1 cellular context compared by ENCODE assay signal in the genomic region with DNA sequence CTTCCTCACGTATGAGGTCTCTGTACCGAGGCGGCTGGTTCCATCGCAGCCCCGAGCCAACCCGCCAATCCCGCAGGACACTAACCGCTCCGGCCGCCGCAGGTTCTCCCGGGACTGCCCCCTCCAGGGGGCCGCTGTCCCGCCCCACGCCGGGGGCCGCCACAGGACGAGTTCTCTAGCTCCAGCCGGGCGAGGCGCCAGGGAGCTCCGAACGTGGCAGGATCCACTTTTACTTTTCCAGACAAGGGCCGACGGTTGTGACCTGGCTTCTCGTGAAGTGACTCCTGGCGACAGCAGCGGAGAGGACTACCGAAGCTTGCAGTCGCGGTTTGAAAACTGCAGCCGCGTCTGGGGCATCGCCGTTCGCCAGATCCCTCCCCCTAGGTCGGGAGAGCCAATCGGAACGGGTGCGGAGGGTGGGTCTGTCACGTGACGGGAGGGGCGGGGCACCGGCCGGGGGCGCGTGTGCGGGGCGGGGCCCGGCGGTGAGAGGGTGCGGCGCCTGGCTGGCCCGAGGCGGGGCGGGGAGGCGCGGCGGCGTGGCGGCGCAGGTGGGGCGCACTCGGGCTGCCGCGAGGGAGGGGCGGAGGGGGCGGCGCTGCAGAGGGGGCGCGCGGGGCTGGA.
TF ChIP-seq lines count a peak whose summit lies in the region.

A gene (minus strand): TSS at position 331 of the 624 bp plus-strand sequence. CDS start 8,195 bp downstream, outside the sequence.

TF ChIP-seq in HepG2, 621 proteins besides CTCF, POLR2A, EP300 and RAD21 (continued from another document and continues in another):
- TF ChIP-seq, protein P1, sequence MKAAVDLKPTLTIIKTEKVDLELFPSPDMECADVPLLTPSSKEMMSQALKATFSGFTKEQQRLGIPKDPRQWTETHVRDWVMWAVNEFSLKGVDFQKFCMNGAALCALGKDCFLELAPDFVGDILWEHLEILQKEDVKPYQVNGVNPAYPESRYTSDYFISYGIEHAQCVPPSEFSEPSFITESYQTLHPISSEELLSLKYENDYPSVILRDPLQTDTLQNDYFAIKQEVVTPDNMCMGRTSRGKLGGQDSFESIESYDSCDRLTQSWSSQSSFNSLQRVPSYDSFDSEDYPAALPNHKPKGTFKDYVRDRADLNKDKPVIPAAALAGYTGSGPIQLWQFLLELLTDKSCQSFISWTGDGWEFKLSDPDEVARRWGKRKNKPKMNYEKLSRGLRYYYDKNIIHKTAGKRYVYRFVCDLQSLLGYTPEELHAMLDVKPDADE (CRISPR knock-in tag; IDR thresholded peaks at IDR 0.05), result no peak
- TF ChIP-seq, protein P2, sequence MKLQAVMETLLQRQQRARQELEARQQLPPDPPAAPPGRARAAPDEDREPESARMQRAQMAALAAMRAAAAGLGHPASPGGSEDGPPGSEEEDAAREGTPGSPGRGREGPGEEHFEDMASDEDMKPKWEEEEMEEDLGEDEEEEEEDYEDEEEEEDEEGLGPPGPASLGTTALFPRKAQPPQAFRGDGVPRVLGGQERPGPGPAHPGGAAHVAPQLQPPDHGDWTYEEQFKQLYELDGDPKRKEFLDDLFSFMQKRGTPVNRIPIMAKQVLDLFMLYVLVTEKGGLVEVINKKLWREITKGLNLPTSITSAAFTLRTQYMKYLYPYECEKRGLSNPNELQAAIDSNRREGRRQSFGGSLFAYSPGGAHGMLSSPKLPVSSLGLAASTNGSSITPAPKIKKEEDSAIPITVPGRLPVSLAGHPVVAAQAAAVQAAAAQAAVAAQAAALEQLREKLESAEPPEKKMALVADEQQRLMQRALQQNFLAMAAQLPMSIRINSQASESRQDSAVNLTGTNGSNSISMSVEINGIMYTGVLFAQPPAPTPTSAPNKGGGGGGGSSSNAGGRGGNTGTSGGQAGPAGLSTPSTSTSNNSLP (IDR thresholded peaks at IDR 0.05; ENCODE audit: low read depth, low read length), result no peak
- TF ChIP-seq ZNF232 (CRISPR knock-in tag; IDR thresholded peaks at IDR 0.05; ENCODE audit: borderline replicate concordance) (no peak), HDAC1 (CRISPR knock-in tag; IDR thresholded peaks at IDR 0.05) (peak; percentile 68; the same call in 1 of the 2 replicates), SP4 (CRISPR knock-in tag; IDR thresholded peaks at IDR 0.05) (peak; percentile 42; the same call in 1 of the 2 replicates), REXO4 (CRISPR knock-in tag; IDR thresholded peaks at IDR 0.05; ENCODE audit: borderline replicate concordance) (no peak), NR3C1 (CRISPR knock-in tag; IDR thresholded peaks at IDR 0.05) (no peak), TCF7L2 (IDR thresholded peaks at IDR 0.05; ENCODE audit: low read depth, low read length) (no peak), PAWR (CRISPR knock-in tag; IDR thresholded peaks at IDR 0.05; ENCODE audit: borderline replicate concordance) (no peak), ZNF235 (CRISPR knock-in tag; IDR thresholded peaks at IDR 0.05; ENCODE audit: borderline replicate concordance) (no peak), TOE1 (CRISPR knock-in tag; IDR thresholded peaks at IDR 0.05) (no peak), HOXA5 (CRISPR knock-in tag; IDR thresholded peaks at IDR 0.05) (peak; percentile 84), AGO2 (optimal IDR thresholded peaks at IDR 0.05; ENCODE audit: low read depth, low read length) (no peak), GTF2F1 (IDR thresholded peaks at IDR 0.05; ENCODE audit: low read length) (no peak), MED13 (CRISPR knock-in tag; IDR thresholded peaks at IDR 0.05) (no peak; the same call in 1 of the 2 replicates), NFKB2 (CRISPR knock-in tag; IDR thresholded peaks at IDR 0.05; ENCODE audit: borderline replicate concordance) (peak; percentile 68; the same call in 1 of the 2 replicates), SMAD1 (CRISPR knock-in tag; IDR thresholded peaks at IDR 0.05; ENCODE audit: borderline replicate concordance, low read depth) (no peak), SOX13 (IDR thresholded peaks at IDR 0.05) (no peak), SOX13 (CRISPR knock-in tag; conservative IDR thresholded peaks at IDR 0.05 in 1 of 2, IDR thresholded peaks at IDR 0.05 in 1 of 2) (peak in 1 of 2 experiments; percentile 33; a peak in 1 of 4 replicates), CHD2 (IDR thresholded peaks at IDR 0.05; ENCODE audit: low read depth, low read length) (no peak), ZNF615 (CRISPR knock-in tag; IDR thresholded peaks at IDR 0.05; ENCODE audit: borderline replicate concordance) (no peak), POLR2AphosphoS5 (IDR thresholded peaks at IDR 0.05; ENCODE audit: low read depth, low read length) (peak; percentile 79), DR1 (CRISPR knock-in tag; IDR thresholded peaks at IDR 0.05) (no peak), NR2F6 (IDR thresholded peaks at IDR 0.05) (no peak), NR2F6 (CRISPR knock-in tag; IDR thresholded peaks at IDR 0.05) (no peak), ZZZ3 (CRISPR knock-in tag; IDR thresholded peaks at IDR 0.05; ENCODE audit: borderline replicate concordance) (no peak), CHCHD3 (CRISPR knock-in tag; IDR thresholded peaks at IDR 0.05) (no peak), HNRNPH1 (optimal IDR thresholded peaks at IDR 0.05; ENCODE audit: low read depth, low read length) (no peak), MEIS2 (CRISPR knock-in tag; IDR thresholded peaks at IDR 0.05) (no peak; the same call in 1 of the 2 replicates), CREB1 (IDR thresholded peaks at IDR 0.05) (peak; percentile 38; the same call in 1 of the 2 replicates), CREB1 (CRISPR knock-in tag; IDR thresholded peaks at IDR 0.05) (no peak), SPEN (CRISPR knock-in tag; IDR thresholded peaks at IDR 0.05; ENCODE audit: low read depth) (0 out of 2 replicates have a peak, but pooled peaks have one; percentile 25), IRF2 (CRISPR knock-in tag; IDR thresholded peaks at IDR 0.05) (no peak; the same call in 1 of the 2 replicates), CENPT (CRISPR knock-in tag; IDR thresholded peaks at IDR 0.05; ENCODE audit: low read depth) (no peak), ARNT (IDR thresholded peaks at IDR 0.05) (no peak), PAX8 (CRISPR knock-in tag; IDR thresholded peaks at IDR 0.05; ENCODE audit: borderline replicate concordance) (0 out of 2 replicates have a peak, but pooled peaks have one; percentile 81), ZNF556 (CRISPR knock-in tag; IDR thresholded peaks at IDR 0.05; ENCODE audit: borderline replicate concordance) (peak; percentile 46; the same call in 1 of the 2 replicates)
- TF ChIP-seq, protein P3, sequence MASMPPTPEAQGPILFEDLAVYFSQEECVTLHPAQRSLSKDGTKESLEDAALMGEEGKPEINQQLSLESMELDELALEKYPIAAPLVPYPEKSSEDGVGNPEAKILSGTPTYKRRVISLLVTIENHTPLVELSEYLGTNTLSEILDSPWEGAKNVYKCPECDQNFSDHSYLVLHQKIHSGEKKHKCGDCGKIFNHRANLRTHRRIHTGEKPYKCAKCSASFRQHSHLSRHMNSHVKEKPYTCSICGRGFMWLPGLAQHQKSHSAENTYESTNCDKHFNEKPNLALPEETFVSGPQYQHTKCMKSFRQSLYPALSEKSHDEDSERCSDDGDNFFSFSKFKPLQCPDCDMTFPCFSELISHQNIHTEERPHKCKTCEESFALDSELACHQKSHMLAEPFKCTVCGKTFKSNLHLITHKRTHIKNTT (CRISPR knock-in tag; IDR thresholded peaks at IDR 0.05), result no peak
- TF ChIP-seq, protein P4, sequence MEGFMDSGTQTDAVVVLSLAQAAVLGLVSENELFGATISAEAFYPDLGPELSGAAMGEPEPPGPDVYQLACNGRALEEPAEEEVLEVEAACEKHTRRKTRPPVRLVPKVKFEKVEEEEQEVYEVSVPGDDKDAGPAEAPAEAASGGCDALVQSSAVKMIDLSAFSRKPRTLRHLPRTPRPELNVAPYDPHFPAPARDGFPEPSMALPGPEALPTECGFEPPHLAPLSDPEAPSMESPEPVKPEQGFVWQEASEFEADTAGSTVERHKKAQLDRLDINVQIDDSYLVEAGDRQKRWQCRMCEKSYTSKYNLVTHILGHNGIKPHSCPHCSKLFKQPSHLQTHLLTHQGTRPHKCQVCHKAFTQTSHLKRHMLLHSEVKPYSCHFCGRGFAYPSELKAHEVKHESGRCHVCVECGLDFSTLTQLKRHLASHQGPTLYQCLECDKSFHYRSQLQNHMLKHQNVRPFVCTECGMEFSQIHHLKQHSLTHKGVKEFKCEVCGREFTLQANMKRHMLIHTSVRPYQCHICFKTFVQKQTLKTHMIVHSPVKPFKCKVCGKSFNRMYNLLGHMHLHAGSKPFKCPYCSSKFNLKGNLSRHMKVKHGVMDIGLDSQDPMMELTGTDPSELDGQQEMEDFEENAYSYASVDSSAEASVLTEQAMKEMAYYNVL (CRISPR knock-in tag; IDR thresholded peaks at IDR 0.05; ENCODE audit: borderline replicate concordance), result no peak
- TF ChIP-seq, protein P5, sequence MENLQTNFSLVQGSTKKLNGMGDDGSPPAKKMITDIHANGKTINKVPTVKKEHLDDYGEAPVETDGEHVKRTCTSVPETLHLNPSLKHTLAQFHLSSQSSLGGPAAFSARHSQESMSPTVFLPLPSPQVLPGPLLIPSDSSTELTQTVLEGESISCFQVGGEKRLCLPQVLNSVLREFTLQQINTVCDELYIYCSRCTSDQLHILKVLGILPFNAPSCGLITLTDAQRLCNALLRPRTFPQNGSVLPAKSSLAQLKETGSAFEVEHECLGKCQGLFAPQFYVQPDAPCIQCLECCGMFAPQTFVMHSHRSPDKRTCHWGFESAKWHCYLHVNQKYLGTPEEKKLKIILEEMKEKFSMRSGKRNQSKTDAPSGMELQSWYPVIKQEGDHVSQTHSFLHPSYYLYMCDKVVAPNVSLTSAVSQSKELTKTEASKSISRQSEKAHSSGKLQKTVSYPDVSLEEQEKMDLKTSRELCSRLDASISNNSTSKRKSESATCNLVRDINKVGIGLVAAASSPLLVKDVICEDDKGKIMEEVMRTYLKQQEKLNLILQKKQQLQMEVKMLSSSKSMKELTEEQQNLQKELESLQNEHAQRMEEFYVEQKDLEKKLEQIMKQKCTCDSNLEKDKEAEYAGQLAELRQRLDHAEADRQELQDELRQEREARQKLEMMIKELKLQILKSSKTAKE (CRISPR knock-in tag; IDR thresholded peaks at IDR 0.05; ENCODE audit: borderline replicate concordance), result no peak
- TF ChIP-seq, protein P6, sequence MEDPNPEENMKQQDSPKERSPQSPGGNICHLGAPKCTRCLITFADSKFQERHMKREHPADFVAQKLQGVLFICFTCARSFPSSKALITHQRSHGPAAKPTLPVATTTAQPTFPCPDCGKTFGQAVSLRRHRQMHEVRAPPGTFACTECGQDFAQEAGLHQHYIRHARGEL (CRISPR knock-in tag; IDR thresholded peaks at IDR 0.05), result no peak
- TF ChIP-seq, protein P7, sequence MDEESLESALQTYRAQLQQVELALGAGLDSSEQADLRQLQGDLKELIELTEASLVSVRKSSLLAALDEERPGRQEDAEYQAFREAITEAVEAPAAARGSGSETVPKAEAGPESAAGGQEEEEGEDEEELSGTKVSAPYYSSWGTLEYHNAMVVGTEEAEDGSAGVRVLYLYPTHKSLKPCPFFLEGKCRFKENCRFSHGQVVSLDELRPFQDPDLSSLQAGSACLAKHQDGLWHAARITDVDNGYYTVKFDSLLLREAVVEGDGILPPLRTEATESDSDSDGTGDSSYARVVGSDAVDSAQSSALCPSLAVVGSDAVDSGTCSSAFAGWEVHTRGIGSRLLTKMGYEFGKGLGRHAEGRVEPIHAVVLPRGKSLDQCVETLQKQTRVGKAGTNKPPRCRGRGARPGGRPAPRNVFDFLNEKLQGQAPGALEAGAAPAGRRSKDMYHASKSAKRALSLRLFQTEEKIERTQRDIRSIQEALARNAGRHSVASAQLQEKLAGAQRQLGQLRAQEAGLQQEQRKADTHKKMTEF (CRISPR knock-in tag; IDR thresholded peaks at IDR 0.05), result peak; percentile 81; the same call in 1 of the 2 replicates
- TF ChIP-seq, protein P8, sequence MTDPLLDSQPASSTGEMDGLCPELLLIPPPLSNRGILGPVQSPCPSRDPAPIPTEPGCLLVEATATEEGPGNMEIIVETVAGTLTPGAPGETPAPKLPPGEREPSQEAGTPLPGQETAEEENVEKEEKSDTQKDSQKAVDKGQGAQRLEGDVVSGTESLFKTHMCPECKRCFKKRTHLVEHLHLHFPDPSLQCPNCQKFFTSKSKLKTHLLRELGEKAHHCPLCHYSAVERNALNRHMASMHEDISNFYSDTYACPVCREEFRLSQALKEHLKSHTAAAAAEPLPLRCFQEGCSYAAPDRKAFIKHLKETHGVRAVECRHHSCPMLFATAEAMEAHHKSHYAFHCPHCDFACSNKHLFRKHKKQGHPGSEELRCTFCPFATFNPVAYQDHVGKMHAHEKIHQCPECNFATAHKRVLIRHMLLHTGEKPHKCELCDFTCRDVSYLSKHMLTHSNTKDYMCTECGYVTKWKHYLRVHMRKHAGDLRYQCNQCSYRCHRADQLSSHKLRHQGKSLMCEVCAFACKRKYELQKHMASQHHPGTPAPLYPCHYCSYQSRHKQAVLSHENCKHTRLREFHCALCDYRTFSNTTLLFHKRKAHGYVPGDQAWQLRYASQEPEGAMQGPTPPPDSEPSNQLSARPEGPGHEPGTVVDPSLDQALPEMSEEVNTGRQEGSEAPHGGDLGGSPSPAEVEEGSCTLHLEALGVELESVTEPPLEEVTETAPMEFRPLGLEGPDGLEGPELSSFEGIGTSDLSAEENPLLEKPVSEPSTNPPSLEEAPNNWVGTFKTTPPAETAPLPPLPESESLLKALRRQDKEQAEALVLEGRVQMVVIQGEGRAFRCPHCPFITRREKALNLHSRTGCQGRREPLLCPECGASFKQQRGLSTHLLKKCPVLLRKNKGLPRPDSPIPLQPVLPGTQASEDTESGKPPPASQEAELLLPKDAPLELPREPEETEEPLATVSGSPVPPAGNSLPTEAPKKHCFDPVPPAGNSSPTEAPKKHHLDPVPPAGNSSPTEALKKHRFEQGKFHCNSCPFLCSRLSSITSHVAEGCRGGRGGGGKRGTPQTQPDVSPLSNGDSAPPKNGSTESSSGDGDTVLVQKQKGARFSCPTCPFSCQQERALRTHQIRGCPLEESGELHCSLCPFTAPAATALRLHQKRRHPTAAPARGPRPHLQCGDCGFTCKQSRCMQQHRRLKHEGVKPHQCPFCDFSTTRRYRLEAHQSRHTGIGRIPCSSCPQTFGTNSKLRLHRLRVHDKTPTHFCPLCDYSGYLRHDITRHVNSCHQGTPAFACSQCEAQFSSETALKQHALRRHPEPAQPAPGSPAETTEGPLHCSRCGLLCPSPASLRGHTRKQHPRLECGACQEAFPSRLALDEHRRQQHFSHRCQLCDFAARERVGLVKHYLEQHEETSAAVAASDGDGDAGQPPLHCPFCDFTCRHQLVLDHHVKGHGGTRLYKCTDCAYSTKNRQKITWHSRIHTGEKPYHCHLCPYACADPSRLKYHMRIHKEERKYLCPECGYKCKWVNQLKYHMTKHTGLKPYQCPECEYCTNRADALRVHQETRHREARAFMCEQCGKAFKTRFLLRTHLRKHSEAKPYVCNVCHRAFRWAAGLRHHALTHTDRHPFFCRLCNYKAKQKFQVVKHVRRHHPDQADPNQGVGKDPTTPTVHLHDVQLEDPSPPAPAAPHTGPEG (CRISPR knock-in tag; IDR thresholded peaks at IDR 0.05), result no peak
- TF ChIP-seq, protein P9, sequence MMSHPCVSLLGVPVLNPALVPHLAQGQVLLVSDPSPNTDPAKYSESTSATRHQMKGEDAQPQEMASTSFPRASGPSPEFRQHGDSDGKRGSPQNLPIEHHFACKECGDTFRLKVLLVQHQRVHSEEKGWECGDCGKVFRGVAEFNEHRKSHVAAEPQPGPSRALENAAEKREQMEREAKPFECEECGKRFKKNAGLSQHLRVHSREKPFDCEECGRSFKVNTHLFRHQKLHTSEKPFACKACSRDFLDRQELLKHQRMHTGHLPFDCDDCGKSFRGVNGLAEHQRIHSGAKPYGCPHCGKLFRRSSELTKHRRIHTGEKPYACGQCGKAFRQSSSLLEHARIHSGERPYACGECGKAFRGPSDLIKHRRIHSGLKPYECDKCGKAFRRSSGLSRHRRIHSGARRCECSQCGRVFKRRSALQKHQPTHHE (CRISPR knock-in tag; IDR thresholded peaks at IDR 0.05; ENCODE audit: borderline replicate concordance), result no peak
